Comparison of ENCODE assay signal across 24 cellular contexts in the genomic region with DNA sequence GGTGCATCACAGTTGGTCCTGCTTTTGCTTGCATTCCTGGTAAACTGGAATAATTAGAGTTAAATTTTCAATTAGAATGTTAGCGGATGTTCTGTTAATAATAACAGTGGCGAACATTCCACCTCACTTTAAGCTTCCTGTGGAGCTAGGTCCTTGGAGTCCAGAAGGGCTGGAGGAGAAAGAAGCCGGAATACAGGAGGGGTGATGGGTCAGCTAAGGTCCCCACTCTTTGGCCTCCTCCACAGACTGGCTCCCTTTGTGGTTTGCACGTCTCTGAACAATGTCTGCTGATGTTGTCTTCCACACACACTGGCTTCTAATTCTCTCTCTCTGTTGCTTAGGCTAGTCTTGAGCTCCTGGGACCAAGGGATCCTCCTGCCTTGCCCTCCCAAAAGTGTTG. TPM values are rescaled to one million over a fixed set of nuclear protein-coding genes. Genes with fewer than 3 reads are reported as not detected.
A peak's percentile ranks its signal among the peaks of the same experiment; 100 is the strongest.
DNase-seq lines count a peak whose midpoint lies in the region; ATAC-seq, FAIRE-seq and TF ChIP-seq lines count a peak whose summit lies in the region.
"Had no signal": no experiment of that assay in that cellular context is flagged by ENCODE, and none has a peak within 500 bp of the region (broad histone marks: within the 10 kb centered on the region; RNA-seq: fewer than 3 reads in every experiment).

No MANE protein-coding gene starts in this region.

- TF ChIP-seq CTCF in A549 (IDR thresholded peaks at IDR 0.05) (no peak), Caco-2 (IDR thresholded peaks at IDR 0.05; ENCODE audit: insufficient read depth in 1 of 2, low read depth in 1 of 2, low read length in 1 of 2, severe bottlenecking in 1 of 2, unreplicated experiment in 1 of 2) (no peak), endodermal cell (conservative IDR thresholded peaks at IDR 0.05) (no peak), gastrocnemius medialis (IDR thresholded peaks at IDR 0.05 in 4 of 5, conservative IDR thresholded peaks at IDR 0.05 in 1 of 5) (no peak), CD14-positive monocyte (IDR thresholded peaks at IDR 0.05) (no peak)

- H3K27me3 ChIP-seq in Caco-2 (replicated peaks; ENCODE audit: control insufficient read depth, insufficient read depth, low read length) (no peaks in the 10 kb centered on the region), endodermal cell (ENCODE audit: control insufficient read depth, insufficient read depth, low read length, poor library complexity, severe bottlenecking) (no peaks in the 10 kb centered on the region), gastrocnemius medialis (no peaks in the 10 kb centered on the region)
- H3K27me3 ChIP-seq: BLaER1 treated with 17β-estradiol and CSF1 and Interleukin-3, amounts not matched to agents 10 nM and 100 nM had no signal

- TF ChIP-seq POLR2A in A549 (IDR thresholded peaks at IDR 0.05; ENCODE audit: low read length) (no peak), gastrocnemius medialis (IDR thresholded peaks at IDR 0.05) (no peak)

- peaks cover 32% of the 10 kb centered on the region for H3K36me3 Mint-ChIP-seq in Caco-2 (ENCODE audit: insufficient read depth, unreplicated experiment)
- H3K36me3 Mint-ChIP-seq in endodermal cell (ENCODE audit: low read depth), result no peaks in the 10 kb centered on the region
- H3K36me3 Mint-ChIP-seq in CD14-positive monocyte, result no peaks in the 10 kb centered on the region
- H3K36me3 Mint-ChIP-seq: CD8-positive, alpha-beta T cell had no signal

- POLR2A ChIA-PET in A549 (lab: Yijun Ruan, JAX), result no interaction called here
- POLR2A ChIA-PET in Caco-2 (lab: Charles Lee), result interaction anchor here (1.0 kb wide), 1 partner anchor 23 kb away, joined by 3 read pairs; no protein-coding TSS in a partner anchor

- no peak for TF ChIP-seq RAD21 in A549 (conservative IDR thresholded peaks at IDR 0.05 in 1 of 2, IDR thresholded peaks at IDR 0.05 in 1 of 2)

- no peaks in the 10 kb centered on the region for H3K27me3 Mint-ChIP-seq in Caco-2 (ENCODE audit: insufficient read depth, unreplicated experiment)
- no peaks in the 10 kb centered on the region for H3K27me3 Mint-ChIP-seq in endodermal cell (ENCODE audit: insufficient read depth)
- H3K27me3 Mint-ChIP-seq in CD14-positive monocyte (ENCODE audit: low read depth in 3 of 3), result peaks cover 19 to 30% (median 30%) of the 10 kb centered on the region in 3 donors

- peaks cover 81% of the 10 kb centered on the region for H3K4me1 Mint-ChIP-seq in Caco-2 (ENCODE audit: low read depth, unreplicated experiment)
- H3K4me1 Mint-ChIP-seq in endodermal cell, result peaks cover 38% of the 10 kb centered on the region
- peaks cover 3% of the 10 kb centered on the region for H3K4me1 Mint-ChIP-seq in CD14-positive monocyte

- ATAC-seq in A549, result no peak
- peak in 1 of 2 donors; percentile 13 for ATAC-seq in gastrocnemius medialis
- ATAC-seq: CD8-positive, alpha-beta T cell; HCT116 had no signal

- WGBS in A549 (ENCODE audit: missing lambda C conversion rate), result 92% methylated on average over 4 of the region's 4 CpGs
- WGBS in endodermal cell (ENCODE audit: insufficient coverage in 1 of 2, insufficient read length in 1 of 2), 2 experiments, result 50 to 96% methylated on average over 1 to 4 of the region's 4 CpGs

- H3K27ac Mint-ChIP-seq in Caco-2 (ENCODE audit: unreplicated experiment) (peak overlapping the region; percentile 92), endodermal cell (no peak overlapping the region), CD14-positive monocyte (no peak overlapping the region)
- H3K27ac Mint-ChIP-seq: CD8-positive, alpha-beta T cell had no signal

- in situ Hi-C loops in gastrocnemius medialis (cut with MboI; ENCODE audit: low sequenced_read_pairs in 4 of 4), result no loop called here

- no TSS peak for BruUV-seq in Caco-2 (replicated peaks; lab: Mats Ljungman, UMichigan)

- no peak for DNase-seq in A549 (ENCODE audit: low read depth in 1 of 2, low spot score in 1 of 2)
- no peak for DNase-seq in Caco-2
- peak; percentile 29 for DNase-seq in endodermal cell
- no peak for DNase-seq in gastrocnemius medialis
- DNase-seq in stimulated activated CD8-positive, alpha-beta memory T cell treated with anti-CD3 and anti-CD28 coated beads, Interleukin-4, amount 100 ng/mL, for 48 hours, result no peak
- DNase-seq in CD14-positive monocyte (ENCODE audit: low spot score), result no peak
- no peak for DNase-seq in NCI-H524 treated with DMSO at 0.1 percent for 48 hours (lab: John Stamatoyannopoulos, UW)
- DNase-seq: Calu3; CD8-positive, alpha-beta T cell; GOT3; Karpas-422; MV-4-11; NCI-H1105 treated with DMSO at 0.1 percent for 48 hours; NCI-H1694; NCI-H2081 treated with DMSO at 0.1 percent for 48 hours; NCI-H2171 treated with DMSO at 0.1 percent for 48 hours; NCI-H526; OCI-M1 had no signal

- CTCF ChIA-PET in A549 (lab: Yijun Ruan, JAX) (interaction anchor here (0.7 to 10.9 kb wide), 7 partner anchors 9 to 180 kb away, joined by 3 to 220 read pairs (median 3); a partner anchor contains a TSS), Caco-2 (lab: Charles Lee) (interaction anchor here (1.1 kb wide), 1 partner anchor 59 kb away, joined by 13 read pairs; no protein-coding TSS in a partner anchor)

- H3K4me1 ChIP-seq in A549 (peaks cover 45% of the 10 kb centered on the region), Caco-2 (peaks cover 97% of the 10 kb centered on the region), endodermal cell (ENCODE audit: control insufficient read depth, insufficient read depth, low read length) (peaks cover 28% of the 10 kb centered on the region), gastrocnemius medialis (peaks cover 13 to 29% of the 10 kb centered on the region in 2 donors)

- H3K4me3 ChIP-seq in A549, result no peak overlapping the region
- H3K4me3 ChIP-seq in Caco-2 (ENCODE audit: low read depth, low read length), result no peak overlapping the region
- no peak overlapping the region for H3K4me3 ChIP-seq in endodermal cell (ENCODE audit: low read length)
- no peak overlapping the region for H3K4me3 ChIP-seq in gastrocnemius medialis
- H3K4me3 ChIP-seq: BLaER1 treated with 17β-estradiol and CSF1 and Interleukin-3, amounts not matched to agents 10 nM and 100 nM had no signal

- no peak overlapping the region for H3K9ac ChIP-seq in endodermal cell (ENCODE audit: extremely low read depth, low read length, poor library complexity, severe bottlenecking)
- H3K9ac ChIP-seq: BLaER1 treated with 17β-estradiol and CSF1 and Interleukin-3, amounts not matched to agents 10 nM and 100 nM had no signal

- intact Hi-C loops in Caco-2 (cut with micrococcal nuclease; ENCODE audit: unreplicated experiment), result no loop called here
- intact Hi-C loops in gastrocnemius medialis (cut with DNase I; ENCODE audit: low total_unique reads), result no loop called here
- intact Hi-C loops in CD14-positive monocyte (cut with micrococcal nuclease), result loop anchor here in 1 of 2 donors (5.0 kb wide), 1 partner anchor 186 kb away; no protein-coding TSS in a partner anchor

- H3K36me3 ChIP-seq in Caco-2 (ENCODE audit: control insufficient read depth, insufficient read depth, low read length) (no peaks in the 10 kb centered on the region), endodermal cell (ENCODE audit: control insufficient read depth, insufficient read depth, low read length) (no peaks in the 10 kb centered on the region), gastrocnemius medialis (no peaks in the 10 kb centered on the region)
- H3K36me3 ChIP-seq: BLaER1 treated with 17β-estradiol and CSF1 and Interleukin-3, amounts not matched to agents 10 nM and 100 nM had no signal

- no peak for TF ChIP-seq EP300 in A549 (IDR thresholded peaks at IDR 0.05)

- H3K27ac ChIP-seq in A549 (peak overlapping the region in 1 of 2 experiments; percentile 26; a peak in 2 of 6 replicates), endodermal cell (ENCODE audit: low read depth, low read length) (no peak overlapping the region), gastrocnemius medialis (peak overlapping the region in 3 of 4 donors; percentile 28 to 58 (median 56))
- H3K27ac ChIP-seq: BLaER1 treated with 17β-estradiol and CSF1 and Interleukin-3, amounts not matched to agents 10 nM and 100 nM had no signal

- H3K9me3 ChIP-seq in A549 (no peaks in the 10 kb centered on the region), Caco-2 (no peaks in the 10 kb centered on the region), endodermal cell (ENCODE audit: control insufficient read depth, low read length) (no peaks in the 10 kb centered on the region), gastrocnemius medialis (no peaks in the 10 kb centered on the region)

- peaks cover 9% of the 10 kb centered on the region for H3K9me3 Mint-ChIP-seq in Caco-2 (ENCODE audit: unreplicated experiment)
- H3K9me3 Mint-ChIP-seq in endodermal cell, result no peaks in the 10 kb centered on the region
- no peaks in the 10 kb centered on the region for H3K9me3 Mint-ChIP-seq in CD14-positive monocyte
- H3K9me3 Mint-ChIP-seq: CD8-positive, alpha-beta T cell had no signal

- FAIRE-seq in A549 (lab: Jason Lieb, UNC), result no peak
- FAIRE-seq: G401.6, GM12892, HTR-8/SVneo, RCC 7860 had no signal

- peak overlapping the region; percentile 2 for H3K4me3 Mint-ChIP-seq in Caco-2 (ENCODE audit: unreplicated experiment)
- H3K4me3 Mint-ChIP-seq in endodermal cell, result no peak overlapping the region
- no peak overlapping the region for H3K4me3 Mint-ChIP-seq in CD14-positive monocyte
- H3K4me3 Mint-ChIP-seq: CD8-positive, alpha-beta T cell had no signal

- peak overlapping the region; percentile 4; the same call in 2 of the 3 replicates for H3K4me2 ChIP-seq in A549
- H3K4me2 ChIP-seq: BLaER1 treated with 17β-estradiol and CSF1 and Interleukin-3, amounts not matched to agents 10 nM and 100 nM had no signal

TF ChIP-seq in A549, 52 proteins besides CTCF, POLR2A, EP300 and RAD21 (continues in another document):
- TF ChIP-seq ESRRA (IDR thresholded peaks at IDR 0.05; ENCODE audit: borderline replicate concordance, low read length), result no peak
- TF ChIP-seq JUNB (IDR thresholded peaks at IDR 0.05), result no peak
- no peak for TF ChIP-seq HEYL (CRISPR knock-in tag; IDR thresholded peaks at IDR 0.05)
- TF ChIP-seq FOSL2 (IDR thresholded peaks at IDR 0.05), result no peak
- TF ChIP-seq FOSL2 (CRISPR knock-in tag; IDR thresholded peaks at IDR 0.05), result no peak
- no peak for TF ChIP-seq SREBF2 (IDR thresholded peaks at IDR 0.05)
- no peak for TF ChIP-seq MYC (IDR thresholded peaks at IDR 0.05; ENCODE audit: borderline replicate concordance, low read length)
- no peak for TF ChIP-seq CBX2 (IDR thresholded peaks at IDR 0.05; ENCODE audit: borderline replicate concordance, low read depth)
- no peak for TF ChIP-seq RFX5 (IDR thresholded peaks at IDR 0.05)
- TF ChIP-seq EHMT2 (IDR thresholded peaks at IDR 0.05; ENCODE audit: low read depth), result no peak

RNA-seq across cellular contexts. Expression of a gene that starts 35.0 kb away (rescaled TPM):
- 39.1 and 42.5 TPM in 2 replicates for polyA plus RNA-seq in A549 (2011; rRNA removed)
- polyA plus RNA-seq in A549 (2012; cell fraction: cytosol; rRNA removed), result 26.5 and 33.2 TPM in 2 replicates
- polyA plus RNA-seq in A549 (2012; cell fraction: nucleus; rRNA removed), result 47.6 and 48.2 TPM in 2 replicates
- 14.0 to 21.4 TPM (median 18.5 TPM) in 3 replicates for polyA plus RNA-seq in A549 (2017; fragmentation: RNase III; extraction: RNeasy Plus Mini Kit Qiagen cat#74134 plus additional on column Dnase treatment)
- 30.1 and 43.0 TPM in 2 replicates for polyA minus RNA-seq in A549 (2011; rRNA and poly(A)+ RNA removed)
- 37.8 and 48.5 TPM in 2 replicates for total RNA-seq in Caco-2 (2022)
- total RNA-seq in endodermal cell, result 10 to 100 TPM; 51.1 to 83.0 TPM
- polyA plus RNA-seq in endodermal cell (2013, experiment 1 of 2), result 28.1 TPM
- 38.7 TPM for polyA plus RNA-seq in endodermal cell (2013, experiment 2 of 2)
- total RNA-seq in gastrocnemius medialis, result under 1 TPM in 3 of 4 donors, not detected in 1; 0.29 to 0.67 (median 0.42) TPM
- not detected for polyA plus RNA-seq in CD14-positive monocyte
- total RNA-seq: CD8-positive, alpha-beta T cell had no signal

Comparison
In these comparisons a context has a peak if more than half of its experiments do, and no peak if none do; other contexts are left out.
1. RNA of a gene that starts 35.0 kb away (total RNA-seq): 51.1 to 83.0 TPM in endodermal cell and 37.8 to 48.5 TPM in Caco-2; 0.29 to 0.67 TPM in gastrocnemius medialis; every median in the first group is over 10 times any median in the second.